ENCODE assay signal across 21 cellular contexts in the genomic region with DNA sequence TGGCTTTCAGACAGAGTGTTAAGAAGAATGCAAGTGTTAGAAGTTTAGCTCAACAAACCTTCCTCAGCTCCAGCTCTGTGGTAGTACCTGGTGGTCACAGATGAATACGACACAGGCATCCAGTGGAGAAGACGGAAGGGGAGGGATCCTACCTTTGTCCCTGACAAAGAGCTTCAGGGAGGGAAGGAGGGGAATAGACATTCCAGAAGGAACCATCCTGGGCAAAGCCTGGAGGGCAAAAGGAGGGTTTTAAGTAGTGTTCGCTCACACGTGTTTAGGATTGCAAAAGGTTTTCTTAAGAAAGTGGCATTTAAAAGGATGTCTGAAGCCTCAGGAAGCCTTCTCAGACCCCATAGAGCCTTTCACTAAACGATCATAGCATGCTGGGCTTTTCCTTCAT. TPM values are rescaled to one million over a fixed set of nuclear protein-coding genes. Genes with fewer than 3 reads are reported as not detected.
A peak's percentile ranks its signal among the peaks of the same experiment; 100 is the strongest.
DNase-seq lines count a peak whose midpoint lies in the region; ATAC-seq and TF ChIP-seq lines count a peak whose summit lies in the region.
"Had no signal": no experiment of that assay in that cellular context is flagged by ENCODE, and none has a peak within 500 bp of the region (broad histone marks: within the 10 kb centered on the region; RNA-seq: fewer than 3 reads in every experiment).

No MANE protein-coding gene starts in this region.

- H3K9me2 ChIP-seq in OCI-LY1 (ENCODE audit: low read depth, low read length) (no peaks in the 10 kb centered on the region), hepatocyte (replicated peaks; ENCODE audit: insufficient read depth) (no peaks in the 10 kb centered on the region)

- CTCF ChIA-PET in activated CD8-positive, alpha-beta T cell treated with anti-CD3 and anti-CD28 coated beads, Interleukin-2, amount 10 ng/mL, durations not matched to agents 7 days and 5 days (lab: Charles Lee), result interaction anchor here (0.8 to 2.4 kb wide), 3 partner anchors 57 to 464 kb away, joined by 4 to 10 read pairs (median 7); partner anchors contain the start of gene LSM3
- CTCF ChIA-PET in activated CD8-positive, alpha-beta T cell treated with anti-CD3 and anti-CD28 coated beads for 36 hours (lab: Charles Lee), result no interaction called here

- H3K27me3 ChIP-seq in OCI-LY1 (ENCODE audit: insufficient read depth, low read length), result no peaks in the 10 kb centered on the region
- no peaks in the 10 kb centered on the region for H3K27me3 ChIP-seq in hepatocyte
- no peaks in the 10 kb centered on the region for H3K27me3 ChIP-seq in parathyroid adenoma (ENCODE audit: control insufficient read depth, insufficient read depth, low read length)
- H3K27me3 ChIP-seq in ovary, result no peaks in the 10 kb centered on the region
- H3K27me3 ChIP-seq: BLaER1, right lobe of liver, tibial nerve had no signal

- H3K36me3 Mint-ChIP-seq in activated CD8-positive, alpha-beta T cell treated with anti-CD3 and anti-CD28 coated beads, Interleukin-2, amount 10 ng/mL, durations not matched to agents 7 days and 5 days (ENCODE audit: low read depth), result peaks cover 24% of the 10 kb centered on the region
- H3K36me3 Mint-ChIP-seq in activated CD8-positive, alpha-beta T cell treated with anti-CD3 and anti-CD28 coated beads for 36 hours (ENCODE audit: low read depth), result peaks cover 43% of the 10 kb centered on the region

- TF ChIP-seq CTCF in activated CD8-positive, alpha-beta T cell treated with anti-CD3 and anti-CD28 coated beads for 36 hours (IDR thresholded peaks at IDR 0.05), result no peak
- TF ChIP-seq CTCF in OCI-LY1 (IDR thresholded peaks at IDR 0.05; ENCODE audit: low read length), result no peak
- no peak for TF ChIP-seq CTCF in hepatocyte (IDR thresholded peaks at IDR 0.05; ENCODE audit: poor library complexity)
- TF ChIP-seq CTCF in parathyroid adenoma (IDR thresholded peaks at IDR 0.05), result no peak
- TF ChIP-seq CTCF in ovary (IDR thresholded peaks at IDR 0.05), result no peak

- intact Hi-C loops in activated CD8-positive, alpha-beta T cell treated with anti-CD3 and anti-CD28 coated beads for 36 hours (cut with micrococcal nuclease), result no loop called here
- intact Hi-C loops in ovary (cut with DNase I), result loop anchor here in 2 of 4 donors (10.0 kb wide), 2 partner anchors 53 to 227 kb away; partner anchors contain the start of genes LSM3 (in 1 of the 2) and XPC (in 1 of the 2)

- H3K27ac Mint-ChIP-seq in activated CD8-positive, alpha-beta T cell treated with anti-CD3 and anti-CD28 coated beads, Interleukin-2, amount 10 ng/mL, durations not matched to agents 7 days and 5 days, result no peak overlapping the region
- H3K27ac Mint-ChIP-seq in activated CD8-positive, alpha-beta T cell treated with anti-CD3 and anti-CD28 coated beads for 36 hours, result no peak overlapping the region

- H3K9me3 ChIP-seq in OCI-LY1 (ENCODE audit: low read length), result no peaks in the 10 kb centered on the region
- H3K9me3 ChIP-seq in hepatocyte (ENCODE audit: low read depth), result no peaks in the 10 kb centered on the region
- H3K9me3 ChIP-seq in parathyroid adenoma (ENCODE audit: control insufficient read depth, low read length), result no peaks in the 10 kb centered on the region
- H3K9me3 ChIP-seq in ovary, result no peaks in the 10 kb centered on the region
- H3K9me3 ChIP-seq: BLaER1, right lobe of liver, tibial nerve had no signal

- peak; percentile 10 for DNase-seq in activated CD8-positive, alpha-beta T cell treated with anti-CD3 and anti-CD28 coated beads, Interleukin-2, amount 10 ng/mL, durations not matched to agents 7 days and 5 days
- DNase-seq in activated CD8-positive, alpha-beta T cell treated with anti-CD3 and anti-CD28 coated beads for 36 hours, result no peak
- peak; percentile 2 for DNase-seq in hepatocyte (ENCODE audit: low spot score)
- no peak for DNase-seq in ovary
- DNase-seq: activated CD4-positive, CD25-positive, alpha-beta regulatory T cell treated with anti-CD3 and anti-CD28 coated beads, Interleukin-2, amount 50 U/mL, for 72 hours; activated gamma-delta T cell; GM23248; IMR-90; mesenchymal stem cell; NCI-H1048; NCI-H526 treated with DMSO at 0.1 percent for 48 hours; PC-3; stimulated activated naive CD4-positive, alpha-beta T cell treated with Interleukin-2 at 50 U/mL for 16 hours had no signal

- H3K9ac ChIP-seq in OCI-LY1 (ENCODE audit: low read length) (no peak overlapping the region; the same call in 1 of the 2 replicates), parathyroid adenoma (no peak overlapping the region)
- H3K9ac ChIP-seq: BLaER1, GM23248 had no signal

- H3K4me3 ChIP-seq in OCI-LY1 (ENCODE audit: low read depth, low read length, poor library complexity, severe bottlenecking), result no peak overlapping the region
- no peak overlapping the region for H3K4me3 ChIP-seq in hepatocyte
- H3K4me3 ChIP-seq in parathyroid adenoma (ENCODE audit: low read depth, low read length), result no peak overlapping the region
- no peak overlapping the region for H3K4me3 ChIP-seq in ovary
- H3K4me3 ChIP-seq: BLaER1, GM23248, right lobe of liver, tibial nerve had no signal

- H3K4me2 ChIP-seq in OCI-LY1 (ENCODE audit: low read length), result peak overlapping the region; percentile 92; the same call in 1 of the 2 replicates
- no peak overlapping the region for H3K4me2 ChIP-seq in hepatocyte
- no peak overlapping the region for H3K4me2 ChIP-seq in parathyroid adenoma (ENCODE audit: low read length)
- H3K4me2 ChIP-seq: BLaER1 had no signal

- no peak overlapping the region for H3K4me3 Mint-ChIP-seq in activated CD8-positive, alpha-beta T cell treated with anti-CD3 and anti-CD28 coated beads, Interleukin-2, amount 10 ng/mL, durations not matched to agents 7 days and 5 days
- H3K4me3 Mint-ChIP-seq in activated CD8-positive, alpha-beta T cell treated with anti-CD3 and anti-CD28 coated beads for 36 hours, result no peak overlapping the region

- H2AFZ ChIP-seq in OCI-LY1 (ENCODE audit: low read length) (no peak overlapping the region), hepatocyte (no peak overlapping the region), parathyroid adenoma (no peak overlapping the region)
- H2AFZ ChIP-seq: GM23248 had no signal

- no peaks in the 10 kb centered on the region for H3K9me3 Mint-ChIP-seq in activated CD8-positive, alpha-beta T cell treated with anti-CD3 and anti-CD28 coated beads, Interleukin-2, amount 10 ng/mL, durations not matched to agents 7 days and 5 days (ENCODE audit: insufficient read depth)
- H3K9me3 Mint-ChIP-seq in activated CD8-positive, alpha-beta T cell treated with anti-CD3 and anti-CD28 coated beads for 36 hours, result no peaks in the 10 kb centered on the region

- peaks cover 46% of the 10 kb centered on the region for H3K4me1 Mint-ChIP-seq in activated CD8-positive, alpha-beta T cell treated with anti-CD3 and anti-CD28 coated beads, Interleukin-2, amount 10 ng/mL, durations not matched to agents 7 days and 5 days (ENCODE audit: low read depth)
- peaks cover 37% of the 10 kb centered on the region for H3K4me1 Mint-ChIP-seq in activated CD8-positive, alpha-beta T cell treated with anti-CD3 and anti-CD28 coated beads for 36 hours (ENCODE audit: low read depth)

- H3K36me3 ChIP-seq in OCI-LY1 (ENCODE audit: insufficient read depth, low read length) (peaks cover 41% of the 10 kb centered on the region; the same call in 1 of the 2 replicates), hepatocyte (replicated peaks; ENCODE audit: insufficient read depth, low read depth) (no peaks in the 10 kb centered on the region), parathyroid adenoma (ENCODE audit: control insufficient read depth, insufficient read depth, low read length) (no peaks in the 10 kb centered on the region), ovary (no peaks in the 10 kb centered on the region)
- H3K36me3 ChIP-seq: right lobe of liver had no signal

- ATAC-seq in activated CD8-positive, alpha-beta T cell treated with anti-CD3 and anti-CD28 coated beads, Interleukin-2, amount 10 ng/mL, durations not matched to agents 7 days and 5 days, result no peak
- no peak for ATAC-seq in activated CD8-positive, alpha-beta T cell treated with anti-CD3 and anti-CD28 coated beads for 36 hours
- no peak for ATAC-seq in HG03432 (IDR thresholded peaks at IDR 0.05; ENCODE audit: unreplicated experiment)
- ATAC-seq in HG03097 (IDR thresholded peaks at IDR 0.05; ENCODE audit: low FRiP score, unreplicated experiment), result no peak
- ATAC-seq: activated CD8-positive, alpha-beta memory T cell treated with anti-CD3 and anti-CD28 coated beads, Interleukin-2, amount 10 ng/mL, durations not matched to agents 7 days and 5 days; PC-3; right lobe of liver had no signal

- peak overlapping the region; percentile 69 for H3K27ac ChIP-seq in OCI-LY1 (ENCODE audit: low read depth, low read length, poor library complexity, severe bottlenecking)
- no peak overlapping the region for H3K27ac ChIP-seq in hepatocyte
- peak overlapping the region; percentile 84 for H3K27ac ChIP-seq in parathyroid adenoma
- H3K27ac ChIP-seq in ovary, result no peak overlapping the region
- H3K27ac ChIP-seq: BLaER1, GM23248, right lobe of liver, tibial nerve had no signal

- no peak for TF ChIP-seq EP300 in ovary (IDR thresholded peaks at IDR 0.05)

- POLR2A ChIA-PET in activated CD8-positive, alpha-beta T cell treated with anti-CD3 and anti-CD28 coated beads, Interleukin-2, amount 10 ng/mL, durations not matched to agents 7 days and 5 days (lab: Charles Lee), result no interaction called here
- POLR2A ChIA-PET in activated CD8-positive, alpha-beta T cell treated with anti-CD3 and anti-CD28 coated beads for 36 hours (lab: Charles Lee), result interaction anchor here (0.8 to 1.1 kb wide), 2 partner anchors 57 to 111 kb away, joined by 3 read pairs; partner anchors contain the start of genes LSM3 and XPC

- H3K27me3 Mint-ChIP-seq in activated CD8-positive, alpha-beta T cell treated with anti-CD3 and anti-CD28 coated beads, Interleukin-2, amount 10 ng/mL, durations not matched to agents 7 days and 5 days (ENCODE audit: low read depth), result no peaks in the 10 kb centered on the region
- H3K27me3 Mint-ChIP-seq in activated CD8-positive, alpha-beta T cell treated with anti-CD3 and anti-CD28 coated beads for 36 hours, result no peaks in the 10 kb centered on the region
- H3K27me3 Mint-ChIP-seq: activated CD8-positive, alpha-beta memory T cell treated with anti-CD3 and anti-CD28 coated beads, Interleukin-2, amount 10 ng/mL, durations not matched to agents 7 days and 5 days had no signal

- WGBS in hepatocyte (ENCODE audit: low lambda C conversion rate, missing lambda C conversion rate), result 92% methylated on average over 5 of the region's 5 CpGs
- 83 to 94% (median 89%) methylated on average over 5 of the region's 5 CpGs for WGBS in ovary, 3 donors

- no peak for TF ChIP-seq POLR2A in ovary (IDR thresholded peaks at IDR 0.05)

- no peaks in the 10 kb centered on the region for H4K20me1 ChIP-seq in OCI-LY1 (ENCODE audit: insufficient read depth, low read length)
- peaks cover 10% of the 10 kb centered on the region for H4K20me1 ChIP-seq in hepatocyte (ENCODE audit: insufficient read depth, poor library complexity, severe bottlenecking)

- H3K79me2 ChIP-seq in OCI-LY1 (ENCODE audit: insufficient read depth, low read length) (peaks cover 21% of the 10 kb centered on the region; the same call in 1 of the 2 replicates), hepatocyte (peaks cover 45% of the 10 kb centered on the region), parathyroid adenoma (peaks cover 11% of the 10 kb centered on the region)

- peaks cover 33% of the 10 kb centered on the region for H3K4me1 ChIP-seq in OCI-LY1 (ENCODE audit: insufficient read depth, low read length, severe bottlenecking)
- peaks cover 37% of the 10 kb centered on the region for H3K4me1 ChIP-seq in hepatocyte (ENCODE audit: insufficient read depth)
- peaks cover 60% of the 10 kb centered on the region for H3K4me1 ChIP-seq in parathyroid adenoma
- H3K4me1 ChIP-seq in ovary (ENCODE audit: insufficient read depth), result peaks cover 23% of the 10 kb centered on the region

- no peaks in the 10 kb centered on the region for H3F3A ChIP-seq in OCI-LY1 (ENCODE audit: insufficient read depth, low read length)

RNA-seq across cellular contexts. Expression of gene CHCHD4, which starts 2.8 kb away (rescaled TPM):
- 10 to 100 TPM; 17.3 to 18.1 TPM for total RNA-seq in activated CD8-positive, alpha-beta T cell treated with anti-CD3 and anti-CD28 coated beads, Interleukin-2, amount 10 ng/mL, durations not matched to agents 7 days and 5 days
- 10 to 100 TPM; 27.6 to 30.2 TPM for total RNA-seq in activated CD8-positive, alpha-beta T cell treated with anti-CD3 and anti-CD28 coated beads for 36 hours
- total RNA-seq in hepatocyte (14.6 and 15.2 TPM in 2 replicates), ovary (10 to 100 TPM; 10.1 to 16.7 (median 12.2) TPM)
- polyA plus RNA-seq in hepatocyte (21.8 and 22.8 TPM in 2 replicates), ovary (10 to 100 TPM; 11.7 to 22.2 TPM)

RNA-seq across cellular contexts. Expression of gene TMEM43, which starts 3.0 kb away (rescaled TPM):
- total RNA-seq in activated CD8-positive, alpha-beta T cell treated with anti-CD3 and anti-CD28 coated beads, Interleukin-2, amount 10 ng/mL, durations not matched to agents 7 days and 5 days, result 10 to 100 TPM; 27.9 to 28.8 TPM
- 10 to 100 TPM; 19.7 to 20.2 TPM for total RNA-seq in activated CD8-positive, alpha-beta T cell treated with anti-CD3 and anti-CD28 coated beads for 36 hours
- total RNA-seq in hepatocyte, result 66.4 and 73.1 TPM in 2 replicates
- 52.7 and 59.4 TPM in 2 replicates for polyA plus RNA-seq in hepatocyte
- total RNA-seq in ovary, result 10 to 100 TPM; 72.0 to 100.0 (median 87.3) TPM
- polyA plus RNA-seq in ovary, result 100 to 1,000 TPM in 1 of 2 donors, 10 to 100 TPM in 1; 82.3 to 104 TPM

RNA-seq across cellular contexts. Expression of gene XPC, which starts 56.5 kb away (rescaled TPM):
- total RNA-seq in activated CD8-positive, alpha-beta T cell treated with anti-CD3 and anti-CD28 coated beads, Interleukin-2, amount 10 ng/mL, durations not matched to agents 7 days and 5 days, result 10 to 100 TPM; 29.4 to 31.6 TPM
- 10 to 100 TPM; 23.5 to 24.8 TPM for total RNA-seq in activated CD8-positive, alpha-beta T cell treated with anti-CD3 and anti-CD28 coated beads for 36 hours
- total RNA-seq in hepatocyte (28.6 and 29.5 TPM in 2 replicates), ovary (10 to 100 TPM; 38.7 to 50.8 (median 40.6) TPM)
- polyA plus RNA-seq in hepatocyte (27.3 and 27.4 TPM in 2 replicates), ovary (10 to 100 TPM; 36.2 to 63.1 TPM)

RNA-seq across cellular contexts. Expression of gene LSM3, which starts 56.8 kb away (rescaled TPM):
- 10 to 100 TPM; 19.2 to 20.2 TPM for total RNA-seq in activated CD8-positive, alpha-beta T cell treated with anti-CD3 and anti-CD28 coated beads, Interleukin-2, amount 10 ng/mL, durations not matched to agents 7 days and 5 days
- total RNA-seq in activated CD8-positive, alpha-beta T cell treated with anti-CD3 and anti-CD28 coated beads for 36 hours, result 10 to 100 TPM; 20.0 to 20.5 TPM
- 10.5 and 12.4 TPM in 2 replicates for total RNA-seq in hepatocyte
- polyA plus RNA-seq in hepatocyte, result 22.1 and 26.4 TPM in 2 replicates
- total RNA-seq in ovary, result 10 to 100 TPM in 3 of 7 donors, 1 to 10 TPM in 4; 7.9 to 12.0 (median 9.7) TPM
- 10 to 100 TPM; 11.2 to 18.6 TPM for polyA plus RNA-seq in ovary

Comparison
In these comparisons a context has a peak if more than half of its experiments do, and no peak if none do; other contexts are left out.
1. DNase-seq: peak in activated CD8-positive, alpha-beta T cell treated with anti-CD3 and anti-CD28 coated beads, Interleukin-2, amount 10 ng/mL, durations not matched to agents 7 days and 5 days (single experiment) and hepatocyte (single experiment); none in activated CD8-positive, alpha-beta T cell treated with anti-CD3 and anti-CD28 coated beads for 36 hours (single experiment) and ovary (0 of 5).
2. H3K27ac ChIP-seq: peak in OCI-LY1 (single experiment) and parathyroid adenoma (single experiment); none in hepatocyte (single experiment) and ovary (0 of 2).